8 cellular contexts compared by ENCODE assay signal in the genomic region with DNA sequence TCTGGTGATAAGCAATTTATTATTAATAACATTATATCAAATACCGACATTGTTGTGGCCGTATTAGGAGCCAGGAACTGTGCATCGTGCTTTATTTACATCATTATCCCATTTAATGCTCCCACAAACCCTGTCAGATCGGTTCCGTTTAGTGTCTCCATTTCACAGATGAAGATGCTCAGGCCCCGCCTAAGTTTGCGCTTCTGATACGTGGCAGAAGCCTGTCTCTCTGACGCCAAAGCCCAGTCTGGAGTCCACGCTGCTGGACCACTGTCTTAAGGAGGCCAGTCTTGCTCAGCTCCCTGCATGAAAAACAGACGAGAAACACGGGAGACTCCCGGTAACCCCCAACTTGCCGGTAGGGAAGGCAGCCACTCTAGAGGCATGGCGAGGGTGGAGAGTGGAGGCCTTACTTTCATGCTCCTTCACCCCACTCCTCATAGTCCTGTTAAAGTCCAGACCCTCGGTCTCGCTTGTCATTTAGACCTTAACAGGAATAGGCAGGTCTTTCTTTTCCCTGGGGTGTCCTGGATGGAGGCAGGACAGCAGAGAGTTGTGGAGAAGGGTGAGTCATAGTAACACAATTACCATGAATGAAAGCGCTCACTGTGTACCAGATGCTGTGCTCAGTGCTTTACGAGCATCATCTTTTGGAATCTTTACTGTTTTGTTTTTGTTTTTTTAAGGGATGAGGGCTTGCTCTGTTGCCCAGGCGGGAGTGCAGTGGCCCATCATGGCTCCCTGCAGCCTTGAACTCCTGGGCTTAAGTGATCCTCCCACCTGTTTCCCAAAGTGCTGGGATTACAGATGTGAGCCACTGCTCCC. TPM values are rescaled to one million over a fixed set of nuclear protein-coding genes. Genes with fewer than 3 reads are reported as not detected.
A peak's percentile ranks its signal among the peaks of the same experiment; 100 is the strongest.
DNase-seq lines count a peak whose midpoint lies in the region; ATAC-seq and TF ChIP-seq lines count a peak whose summit lies in the region.

No MANE protein-coding gene starts in this region.

- POLR2A ChIA-PET in AG04449 (lab: Yijun Ruan, JAX) (interaction anchor here (0.9 to 2.2 kb wide), 3 partner anchors 16 to 30 kb away, joined by 4 to 8 read pairs (median 5); a partner anchor contains a TSS), RWPE1 (lab: Yijun Ruan, JAX; ENCODE audit: low non-redundant PET) (no interaction called here)

- H3K36me3 ChIP-seq in adrenal gland (replicated peaks in 1 of 2) (no peaks in the 10 kb centered on the region), cardiac muscle cell (no peaks in the 10 kb centered on the region), osteoblast (ENCODE audit: insufficient read depth, low read length) (no peaks in the 10 kb centered on the region), aorta (ENCODE audit: control insufficient read depth in 1 of 2, insufficient read depth in 2 of 2, low read length in 1 of 2) (no peaks in the 10 kb centered on the region)

- peak overlapping the region; percentile 96 for H3K4me2 ChIP-seq in osteoblast (ENCODE audit: insufficient read depth, low read length)

- no peaks in the 10 kb centered on the region for H3K27me3 ChIP-seq in adrenal gland
- no peaks in the 10 kb centered on the region for H3K27me3 ChIP-seq in cardiac muscle cell
- no peaks in the 10 kb centered on the region for H3K27me3 ChIP-seq in osteoblast (ENCODE audit: insufficient read depth, low read length)
- H3K27me3 ChIP-seq in aorta (ENCODE audit: control insufficient read depth in 1 of 2, insufficient read depth in 2 of 2, low read length in 1 of 2) = no peaks in the 10 kb centered on the region

- TF ChIP-seq POLR2A in adrenal gland (IDR thresholded peaks at IDR 0.05) = peak in 1 of 2 donors; percentile 8

- no peaks in the 10 kb centered on the region for H3K9me3 ChIP-seq in adrenal gland (replicated peaks in 1 of 3)
- no peaks in the 10 kb centered on the region for H3K9me3 ChIP-seq in cardiac muscle cell (ENCODE audit: low read depth)
- H3K9me3 ChIP-seq in osteoblast (ENCODE audit: low read depth, low read length) = no peaks in the 10 kb centered on the region
- no peaks in the 10 kb centered on the region for H3K9me3 ChIP-seq in aorta (ENCODE audit: control insufficient read depth, low read length)

- H3K79me2 ChIP-seq in osteoblast (ENCODE audit: insufficient read depth, low read length) = peaks cover 40% of the 10 kb centered on the region

- ATAC-seq in GM18517 (IDR thresholded peaks at IDR 0.05; ENCODE audit: unreplicated experiment) (peak; percentile 22), HG03469 (IDR thresholded peaks at IDR 0.05; ENCODE audit: unreplicated experiment) (peak; percentile 7), aorta (ENCODE audit: low FRiP score) (peak; percentile 83)

- peak overlapping the region; percentile 100 for H2AFZ ChIP-seq in osteoblast (ENCODE audit: low read length)

- H3K4me3 ChIP-seq in AG04449 (ENCODE audit: low read depth, low read length) (peak overlapping the region; percentile 93), adrenal gland (peak overlapping the region; percentile 42 to 90 (median 78)), cardiac muscle cell (peak overlapping the region; percentile 81), osteoblast (ENCODE audit: insufficient read depth, low read length) (peak overlapping the region; percentile 80), aorta (ENCODE audit: low read length in 2 of 2) (peak overlapping the region; percentile 50 to 89)

- TF ChIP-seq CTCF in AG04449 (IDR thresholded peaks at IDR 0.05; ENCODE audit: insufficient read depth, low read length, missing control alignments) (no peak), RWPE1 (conservative IDR thresholded peaks at IDR 0.05; ENCODE audit: low read depth) (no peak), adrenal gland (IDR thresholded peaks at IDR 0.05) (no peak), cardiac muscle cell (IDR thresholded peaks at IDR 0.05; ENCODE audit: low read depth, low read length) (no peak), osteoblast (IDR thresholded peaks at IDR 0.05; ENCODE audit: extremely low read depth, low read depth, low read length) (no peak)

- CTCF ChIA-PET in AG04449 (lab: Yijun Ruan, JAX) = no interaction called here
- CTCF ChIA-PET in RWPE1 (lab: Yijun Ruan, JAX) = interaction anchor here (0.8 kb wide), 1 partner anchor 27 kb away, joined by 5 read pairs; no protein-coding TSS in a partner anchor

- peak overlapping the region; percentile 94 for H3K27ac ChIP-seq in RWPE1
- H3K27ac ChIP-seq in adrenal gland = peak overlapping the region; percentile 80 to 98 (median 92)
- peak overlapping the region; percentile 79 for H3K27ac ChIP-seq in cardiac muscle cell
- H3K27ac ChIP-seq in osteoblast (ENCODE audit: low read depth, low read length) = peak overlapping the region; percentile 83
- H3K27ac ChIP-seq in aorta (ENCODE audit: low read depth in 1 of 2, low read length in 2 of 2) = peak overlapping the region; percentile 51 to 72

- intact Hi-C loops in adrenal gland (cut with DNase I) (no loop called here), aorta (cut with DNase I) (loop anchor here in 1 of 2 donors (2.0 kb wide), 1 partner anchor 30 kb away; a partner anchor contains a TSS)

- DNase-seq in AG04449 (ENCODE audit: low read depth, low spot score) (peak; percentile 57), RWPE1 (ENCODE audit: low spot score) (peak; percentile 90), adrenal gland (peak; percentile 57 to 89 (median 72)), cardiac muscle cell (ENCODE audit: low read depth in 1 of 2, low spot score in 1 of 2) (peak; percentile 24 to 85), osteoblast (ENCODE audit: insufficient read length, low spot score, missing footprints) (peak; percentile 97), aorta (peak; percentile 79 to 85)

- 6 to 12% (median 7%) methylated on average over 11 to 20 of the region's 20 CpGs for WGBS in adrenal gland, 4 donors
- 1 to 2% methylated on average over 20 of the region's 20 CpGs for WGBS in aorta, 2 donors

- peaks cover 0 to 37% of the 10 kb centered on the region in 2 donors for H3K4me1 ChIP-seq in adrenal gland (replicated peaks in 1 of 2)
- H3K4me1 ChIP-seq in cardiac muscle cell (ENCODE audit: low read depth) = peaks cover 51% of the 10 kb centered on the region
- H3K4me1 ChIP-seq in osteoblast (ENCODE audit: insufficient read depth, low read length) = peaks cover 8% of the 10 kb centered on the region
- H3K4me1 ChIP-seq in aorta (ENCODE audit: control insufficient read depth in 1 of 2, insufficient read depth in 2 of 2, low read length in 2 of 2) = no peaks in the 10 kb centered on the region

- H4K20me1 ChIP-seq in osteoblast (ENCODE audit: insufficient read depth, low read length) = peaks cover 12% of the 10 kb centered on the region

RNA-seq across cellular contexts. Expression of a gene that starts 0.9 kb away (rescaled TPM):
- total RNA-seq in adrenal gland (100 to 1,000 TPM in 4 of 8 donors, 10 to 100 TPM in 4; 62.2 to 267 (median 101) TPM), cardiac muscle cell (184 and 200 TPM in 2 replicates), osteoblast (87.2 and 91.1 TPM in 2 replicates), aorta (10 to 100 TPM; 79.2 to 79.6 TPM)
- polyA plus RNA-seq in adrenal gland (100 to 1,000 TPM in 1 of 3 donors, 10 to 100 TPM in 2; 56.4 to 195 (median 82.7) TPM), cardiac muscle cell (69.4 and 73.5 TPM in 2 replicates), aorta (100 to 1,000 TPM in 1 of 2 donors, 10 to 100 TPM in 1; 67.7 to 122 TPM)

RNA-seq across cellular contexts. Expression of a gene that starts 29.3 kb away (rescaled TPM):
- total RNA-seq in adrenal gland (10 to 100 TPM; 28.1 to 68.2 (median 42.4) TPM), cardiac muscle cell (57.4 and 57.9 TPM in 2 replicates), osteoblast (46.3 and 48.3 TPM in 2 replicates), aorta (10 to 100 TPM; 59.0 to 71.4 TPM)
- polyA plus RNA-seq in adrenal gland (10 to 100 TPM; 13.5 to 57.0 (median 16.0) TPM), cardiac muscle cell (49.5 and 62.5 TPM in 2 replicates), aorta (10 to 100 TPM; 32.6 to 33.3 TPM)

RNA-seq across cellular contexts. Expression of a gene that starts 29.9 kb away (rescaled TPM):
- total RNA-seq in adrenal gland = 10 to 100 TPM in 6 of 8 donors, 1 to 10 TPM in 2; 7.1 to 19.5 (median 14.8) TPM
- polyA plus RNA-seq in adrenal gland = 10 to 100 TPM in 1 of 3 donors, 1 to 10 TPM in 2; 3.9 to 13.1 (median 6.6) TPM
- 6.4 and 9.8 TPM in 2 replicates for total RNA-seq in cardiac muscle cell
- 13.0 and 15.3 TPM in 2 replicates for polyA plus RNA-seq in cardiac muscle cell
- 4.7 and 6.5 TPM in 2 replicates for total RNA-seq in osteoblast
- total RNA-seq in aorta = 1 to 10 TPM; 7.5 to 9.2 TPM
- 1 to 10 TPM; 2.8 to 2.9 TPM for polyA plus RNA-seq in aorta

Comparison
In these comparisons a context has a peak if more than half of its experiments do, and no peak if none do; other contexts are left out.
1. Peak in every context shown above with its lines: DNase-seq, ATAC-seq, H3K4me3 ChIP-seq and H3K27ac ChIP-seq.
2. ATAC-seq: peak in every context shown above with its lines; median percentile 83 in aorta; 22 in GM18517; 7 in HG03469.